9 cellular contexts compared by ENCODE assay signal in the genomic region with DNA sequence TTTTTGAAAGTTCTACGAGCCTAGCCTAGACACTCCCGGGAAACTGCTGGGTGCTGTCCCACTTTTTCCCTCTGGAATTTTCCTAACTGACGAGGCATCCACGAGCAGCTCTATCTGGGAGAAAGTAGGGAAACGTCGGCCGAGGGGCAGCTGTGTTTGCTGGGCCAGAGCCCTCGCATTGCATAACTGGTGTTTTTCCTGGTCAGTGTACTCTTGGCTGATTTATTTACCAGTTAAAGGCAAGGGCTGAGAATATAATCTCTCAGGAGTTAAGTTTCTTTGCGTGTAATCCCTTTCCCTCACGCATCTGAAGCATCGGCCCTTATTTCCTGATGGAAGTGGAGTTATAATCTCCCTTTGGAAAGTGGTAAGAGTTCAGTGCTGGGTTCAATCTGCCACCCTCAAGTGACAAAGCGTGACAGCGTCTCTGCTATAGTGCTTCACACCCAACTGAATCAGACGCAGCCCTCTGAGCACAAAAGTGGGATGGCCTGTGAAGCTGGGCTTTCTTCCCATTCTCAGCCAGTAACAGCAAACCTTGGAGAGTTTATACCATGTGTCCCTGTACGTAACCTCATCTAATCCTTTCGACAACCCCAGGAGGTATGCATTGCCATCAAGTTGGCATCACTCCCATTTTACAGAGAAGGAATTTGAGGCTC.
DNase-seq lines count a peak whose midpoint lies in the region; ATAC-seq and TF ChIP-seq lines count a peak whose summit lies in the region.
"Had no signal": no experiment of that assay in that cellular context is flagged by ENCODE, and none has a peak within 500 bp of the region (broad histone marks: within the 10 kb centered on the region; RNA-seq: fewer than 3 reads in every experiment).

No MANE protein-coding gene starts in this region.

- no peaks in the 10 kb centered on the region for H3K9me3 ChIP-seq in psoas muscle

- H2AFZ ChIP-seq in ACC112 (ENCODE audit: low read length, unreplicated experiment), result peak overlapping the region; percentile 72

- H3K36me3 ChIP-seq in ACC112 (ENCODE audit: insufficient read depth, low read length) (no peaks in the 10 kb centered on the region), psoas muscle (ENCODE audit: insufficient read depth in 1 of 2, low read depth in 1 of 2) (no peaks in the 10 kb centered on the region)
- H3K36me3 ChIP-seq: SJSA1 had no signal

- H3K79me2 ChIP-seq in ACC112 (ENCODE audit: control insufficient read depth, insufficient read depth, low read length, unreplicated experiment), result no peaks in the 10 kb centered on the region

- H3K4me1 ChIP-seq in ACC112 (ENCODE audit: control insufficient read depth, insufficient read depth, low read length, unreplicated experiment) (peaks cover 8% of the 10 kb centered on the region), psoas muscle (peaks cover 33% of the 10 kb centered on the region)
- H3K4me1 ChIP-seq: SJSA1 had no signal

- WGBS in psoas muscle, 3 donors, result 9 to 25% (median 17%) methylated on average over 16 of the region's 16 CpGs

- H3K36me3 Mint-ChIP-seq in CD14-positive monocyte, result no peaks in the 10 kb centered on the region

- H3K4me3 Mint-ChIP-seq in CD14-positive monocyte, result no peak overlapping the region

- H3K27ac Mint-ChIP-seq in CD14-positive monocyte, result peak overlapping the region in 1 of 7 donors; percentile 41

- H3K27me3 Mint-ChIP-seq in CD14-positive monocyte (ENCODE audit: low read depth in 3 of 3), result peaks cover 1 to 3% (median 2%) of the 10 kb centered on the region in 3 donors

- H3K4me1 Mint-ChIP-seq in CD14-positive monocyte, result peaks cover 18% of the 10 kb centered on the region

- H3K27ac ChIP-seq in ACC112 (ENCODE audit: low read depth, low read length) (no peak overlapping the region), psoas muscle (peak overlapping the region; percentile 78)
- H3K27ac ChIP-seq: SJSA1 had no signal

- intact Hi-C loops in psoas muscle (cut with DNase I), result loop anchor here (2.0 to 10.0 kb wide), 5 partner anchors 240 to 410 kb away; no protein-coding TSS in a partner anchor
- intact Hi-C loops in CD14-positive monocyte (cut with micrococcal nuclease), result loop anchor here (5.0 to 10.0 kb wide), 2 partner anchors 330 to 333 kb away; no protein-coding TSS in a partner anchor

- H3K27me3 ChIP-seq in ACC112 (ENCODE audit: insufficient read depth, low read length) (0 out of 2 replicates have a peak, but pooled peaks cover 3% of the 10 kb centered on the region), psoas muscle (ENCODE audit: insufficient read depth in 3 of 3, low read length in 2 of 3) (no peaks in the 10 kb centered on the region)

- TF ChIP-seq CTCF in psoas muscle (IDR thresholded peaks at IDR 0.05) (no peak), CD14-positive monocyte (IDR thresholded peaks at IDR 0.05) (no peak)

- DNase-seq in amniotic epithelial cell (ENCODE audit: low read depth) (peak; percentile 77), inferior parietal cortex (ENCODE audit: extremely low spot score) (peak; percentile 26), psoas muscle (peak; percentile 63 to 83), H4 (ENCODE audit: low spot score) (no peak), DMS114 treated with DMSO at 0.1 percent for 48 hours (lab: John Stamatoyannopoulos, UW; ENCODE audit: unreplicated experiment) (no peak), CD14-positive monocyte (ENCODE audit: low spot score) (no peak)
- no peak for DNase-seq in NK-92 treated with Interleukin-12 subunit alpha and Interleukin-12 subunit beta, amount 100 ng/mL, for 24 hours (lab: John Stamatoyannopoulos, UW)

- ATAC-seq in psoas muscle, result peak; percentile 62 to 79 (median 78)

- H3K4me3 ChIP-seq in ACC112 (ENCODE audit: low read depth, low read length) (peak overlapping the region; percentile 18; the same call in 1 of the 2 replicates), psoas muscle (peak overlapping the region; percentile 58)
- H3K4me3 ChIP-seq: SJSA1 had no signal

- H3K9me3 Mint-ChIP-seq in CD14-positive monocyte, result peaks cover 0 to 3% (median 0%) of the 10 kb centered on the region in 7 donors

Comparison
In these comparisons a context has a peak if more than half of its experiments do, and no peak if none do; other contexts are left out.
1. DNase-seq: peak in amniotic epithelial cell (single experiment), inferior parietal cortex (single experiment) and psoas muscle (2 of 2); none in H4 (single experiment), NK-92 treated with Interleukin-12 subunit alpha and Interleukin-12 subunit beta, amount 100 ng/mL, for 24 hours (single experiment), DMS114 treated with DMSO at 0.1 percent for 48 hours (single experiment) and CD14-positive monocyte (single experiment).